Comparison of ENCODE assay signal across 21 cellular contexts in the genomic region with DNA sequence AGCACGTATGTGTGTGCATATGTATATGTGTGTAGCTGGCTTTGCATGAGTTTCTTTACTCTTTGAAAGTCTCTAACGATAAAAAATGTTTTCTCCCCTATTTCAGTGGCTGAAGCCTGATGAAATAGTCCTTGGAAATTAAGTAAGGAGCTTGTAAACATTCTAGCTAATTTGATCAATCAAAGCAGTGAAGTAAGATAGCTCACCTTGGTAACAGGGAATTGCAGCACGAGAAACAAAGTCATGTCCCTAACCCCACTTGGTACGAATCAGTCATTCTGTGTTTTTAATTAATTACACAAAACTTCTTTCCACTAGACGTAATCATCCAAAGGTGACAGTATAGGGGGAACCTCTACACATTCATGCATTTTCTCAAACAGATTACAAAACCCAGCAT. TPM values are rescaled to one million over a fixed set of nuclear protein-coding genes. Genes with fewer than 3 reads are reported as not detected.
"Had no signal": no experiment of that assay in that cellular context is flagged by ENCODE, and none has a peak within 500 bp of the region (broad histone marks: within the 10 kb centered on the region; RNA-seq: fewer than 3 reads in every experiment).

No MANE protein-coding gene starts in this region.

- H3K9me3 Mint-ChIP-seq: stimulated activated effector memory CD8-positive, alpha-beta T cell treated with anti-CD3 and anti-CD28 coated beads, Interleukin-12 subunit alpha, Interleukin-12 subunit beta, amount 100 ng/mL, for 72 hours had no signal

- H3K27ac Mint-ChIP-seq: immature natural killer cell; naive thymus-derived CD8-positive, alpha-beta T cell; stimulated activated effector memory CD8-positive, alpha-beta T cell treated with anti-CD3 and anti-CD28 coated beads, Interleukin-12 subunit alpha, Interleukin-12 subunit beta, amount 100 ng/mL, for 72 hours had no signal

- H3K4me3 ChIP-seq: cardiac muscle cell, colonic mucosa, esophagus muscularis mucosa, gastrocnemius medialis, ovary, thoracic aorta, transverse colon had no signal

- ATAC-seq: gastrocnemius medialis; left cardiac atrium; left ventricle myocardium superior; naive thymus-derived CD8-positive, alpha-beta T cell; right cardiac atrium; stimulated activated effector memory CD8-positive, alpha-beta T cell treated with anti-CD3 and anti-CD28 coated beads, Interleukin-12 subunit alpha, Interleukin-12 subunit beta, amount 100 ng/mL, for 72 hours; stimulated activated naive CD8-positive, alpha-beta T cell treated with anti-CD3 and anti-CD28 coated beads, Interleukin-15, Interleukin-2, amounts not matched to agents 100 U/mL and 50 U/mL, for 24 hours had no signal

- H3K4me1 ChIP-seq: gastrocnemius medialis had no signal

- H3K27me3 ChIP-seq: cardiac muscle cell, colonic mucosa, esophagus muscularis mucosa, gastrocnemius medialis, ovary, transverse colon had no signal

- FAIRE-seq: keratinocyte had no signal

- H3K27ac ChIP-seq: cardiac muscle cell, colonic mucosa, epithelial cell of prostate, esophagus muscularis mucosa, gastrocnemius medialis, ovary, thoracic aorta, transverse colon had no signal

- H3K4me1 Mint-ChIP-seq: immature natural killer cell; naive thymus-derived CD8-positive, alpha-beta T cell; stimulated activated effector memory CD8-positive, alpha-beta T cell treated with anti-CD3 and anti-CD28 coated beads, Interleukin-12 subunit alpha, Interleukin-12 subunit beta, amount 100 ng/mL, for 72 hours had no signal

- H3K36me3 ChIP-seq: cardiac muscle cell, colonic mucosa, esophagus muscularis mucosa, gastrocnemius medialis, ovary, thoracic aorta, transverse colon had no signal

- H3K9me3 ChIP-seq: colonic mucosa, esophagus muscularis mucosa, gastrocnemius medialis, ovary, thoracic aorta, transverse colon had no signal

- DNase-seq: cerebellar nuclear complex; colonic mucosa; effector memory CD4-positive, alpha-beta T cell; gastrocnemius medialis; immature natural killer cell; left cardiac atrium; left ventricle myocardium superior; naive thymus-derived CD8-positive, alpha-beta T cell; ovary; right cardiac atrium; stimulated activated CD4-positive, alpha-beta T cell treated with anti-CD3 and anti-CD28 coated beads, Interleukin-4, amount 100 ng/mL, for 1 hour; stimulated activated CD8-positive, alpha-beta memory T cell treated with anti-CD3 and anti-CD28 coated beads, Interleukin-4, amount 100 ng/mL, for 48 hours; stimulated activated naive CD8-positive, alpha-beta T cell treated with anti-CD3 and anti-CD28 coated beads, Interleukin-15, Interleukin-2, amounts not matched to agents 100 U/mL and 50 U/mL, for 24 hours; transverse colon had no signal

- H3K4me3 Mint-ChIP-seq: immature natural killer cell; naive thymus-derived CD8-positive, alpha-beta T cell; stimulated activated effector memory CD8-positive, alpha-beta T cell treated with anti-CD3 and anti-CD28 coated beads, Interleukin-12 subunit alpha, Interleukin-12 subunit beta, amount 100 ng/mL, for 72 hours had no signal

- H3K36me3 Mint-ChIP-seq: immature natural killer cell; naive thymus-derived CD8-positive, alpha-beta T cell; stimulated activated effector memory CD8-positive, alpha-beta T cell treated with anti-CD3 and anti-CD28 coated beads, Interleukin-12 subunit alpha, Interleukin-12 subunit beta, amount 100 ng/mL, for 72 hours had no signal

RNA-seq across cellular contexts. Expression of gene GPR37, which starts 41.5 kb away (rescaled TPM):
- total RNA-seq: left ventricle myocardium superior; mesenteric fat pad; naive thymus-derived CD8-positive, alpha-beta T cell had no signal
- polyA plus RNA-seq: immature natural killer cell; naive thymus-derived CD8-positive, alpha-beta T cell had no signal
